31 cellular contexts compared by ENCODE assay signal in genomic region chr18:69715322-69715721, GRCh38.
"Had no signal": no experiment of that assay in that cellular context is flagged by ENCODE, and none has a peak within 500 bp of the region (broad histone marks: within the 10 kb centered on the region; RNA-seq: fewer than 3 reads in every experiment).

No MANE protein-coding gene starts in this region.

- H3K4me3 ChIP-seq: adrenal gland, body of pancreas, breast epithelium had no signal

- H3K27ac ChIP-seq: adrenal gland, body of pancreas, breast epithelium, KMS-11, WERI-Rb-1 had no signal

- H3K27ac Mint-ChIP-seq: activated CD8-positive, alpha-beta T cell treated with anti-CD3 and anti-CD28 coated beads for 36 hours; activated naive CD8-positive, alpha-beta T cell treated with anti-CD3 and anti-CD28 coated beads, Interleukin-2, amount 10 ng/mL, durations not matched to agents 7 days and 5 days; activated T-cell treated with anti-CD3 and anti-CD28 coated beads, Interleukin-2, amount 50 U/mL, for 72 hours; activated T-helper 17 cell treated with anti-CD3 and anti-CD28 coated beads, Interleukin-2, amount 50 U/mL, for 72 hours had no signal

- H3K4me1 Mint-ChIP-seq: activated naive CD8-positive, alpha-beta T cell treated with anti-CD3 and anti-CD28 coated beads, Interleukin-2, amount 10 ng/mL, durations not matched to agents 7 days and 5 days; activated T-helper 17 cell treated with anti-CD3 and anti-CD28 coated beads, Interleukin-2, amount 50 U/mL, for 72 hours had no signal

- H3K4me1 ChIP-seq: adrenal gland, body of pancreas, breast epithelium had no signal

- H3K9ac ChIP-seq: KMS-11 had no signal

- DNase-seq: activated CD4-positive, alpha-beta T cell treated with anti-CD3 and anti-CD28 coated beads for 1 hour; activated CD4-positive, alpha-beta T cell treated with anti-CD3 and anti-CD28 coated beads for 48 hours; activated CD4-positive, alpha-beta T cell treated with anti-CD3 and anti-CD28 coated beads, Interleukin-2, amount 50 U/mL, for 4 hours; activated CD4-positive, CD25-positive, alpha-beta regulatory T cell; activated CD8-positive, alpha-beta T cell treated with anti-CD3 and anti-CD28 coated beads for 36 hours; activated effector memory CD4-positive, alpha-beta T cell treated with anti-CD3 and anti-CD28 coated beads, Interleukin-2, amount 50 U/mL, for 16 hours; activated naive CD4-positive, alpha-beta T cell; activated naive CD4-positive, alpha-beta T cell treated with anti-CD3 and anti-CD28 coated beads, Interleukin-2, amount 50 U/mL, for 16 hours; activated naive CD8-positive, alpha-beta T cell treated with anti-CD3 and anti-CD28 coated beads, Interleukin-2, amount 10 ng/mL, durations not matched to agents 7 days and 5 days; activated T-cell treated with anti-CD3 and anti-CD28 coated beads, Interleukin-2, amount 50 U/mL, for 1 hour; activated T-cell treated with anti-CD3 and anti-CD28 coated beads, Interleukin-2, amount 50 U/mL, for 72 hours; adrenal gland; body of pancreas; caudate nucleus; cerebellar nuclear complex; NCI-H1092 treated with DMSO at 0.1 percent for 48 hours; NCI-H1417; NCI-H146; NCI-H187; NCI-H2081; NCI-H2171 treated with DMSO at 0.1 percent for 48 hours; NCI-H2227 treated with DMSO at 0.1 percent for 48 hours; NCI-H69; Right ventricle myocardium superior; SW 1271; T-helper 1 cell; T-helper 9 cell; WERI-Rb-1 had no signal

- H3K36me3 ChIP-seq: adrenal gland, breast epithelium, WERI-Rb-1 had no signal

- H3K27me3 ChIP-seq: adrenal gland, body of pancreas, breast epithelium had no signal

- H3K4me3 Mint-ChIP-seq: activated CD8-positive, alpha-beta T cell treated with anti-CD3 and anti-CD28 coated beads for 36 hours; activated naive CD8-positive, alpha-beta T cell treated with anti-CD3 and anti-CD28 coated beads, Interleukin-2, amount 10 ng/mL, durations not matched to agents 7 days and 5 days; activated T-cell treated with anti-CD3 and anti-CD28 coated beads, Interleukin-2, amount 50 U/mL, for 72 hours; activated T-helper 17 cell treated with anti-CD3 and anti-CD28 coated beads, Interleukin-2, amount 50 U/mL, for 72 hours had no signal

- H3K27me3 Mint-ChIP-seq: activated CD8-positive, alpha-beta T cell treated with anti-CD3 and anti-CD28 coated beads for 36 hours; activated naive CD8-positive, alpha-beta T cell treated with anti-CD3 and anti-CD28 coated beads, Interleukin-2, amount 10 ng/mL, durations not matched to agents 7 days and 5 days; activated T-helper 17 cell treated with anti-CD3 and anti-CD28 coated beads, Interleukin-2, amount 50 U/mL, for 72 hours had no signal

- H3K4me2 ChIP-seq: KMS-11 had no signal
